2 cellular contexts compared by ENCODE assay signal in the genomic region with DNA sequence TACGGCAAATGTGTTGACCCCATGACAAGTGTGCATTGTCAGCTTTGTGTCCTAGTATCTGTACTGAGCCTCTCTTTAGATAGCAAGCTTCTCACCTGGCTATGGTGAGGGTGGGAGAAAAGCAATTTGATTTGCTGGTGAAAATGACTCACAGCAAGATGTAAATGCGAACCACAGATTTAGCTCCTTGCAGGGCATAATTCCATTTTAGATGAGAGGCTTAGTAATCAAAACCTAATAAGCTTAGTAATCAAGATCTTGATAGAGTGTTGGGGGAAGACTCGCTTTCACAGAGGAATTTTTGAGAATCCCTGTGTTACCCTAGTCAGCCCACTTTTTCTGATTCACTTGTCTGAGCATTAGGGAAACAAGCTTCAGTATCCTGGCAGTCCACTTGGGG.
TF ChIP-seq lines count a peak whose summit lies in the region.

No MANE protein-coding gene starts in this region.

TF ChIP-seq in SK-N-SH, 30 proteins besides CTCF, POLR2A, EP300 and RAD21 (continued from another document):
- TF ChIP-seq, protein P1, sequence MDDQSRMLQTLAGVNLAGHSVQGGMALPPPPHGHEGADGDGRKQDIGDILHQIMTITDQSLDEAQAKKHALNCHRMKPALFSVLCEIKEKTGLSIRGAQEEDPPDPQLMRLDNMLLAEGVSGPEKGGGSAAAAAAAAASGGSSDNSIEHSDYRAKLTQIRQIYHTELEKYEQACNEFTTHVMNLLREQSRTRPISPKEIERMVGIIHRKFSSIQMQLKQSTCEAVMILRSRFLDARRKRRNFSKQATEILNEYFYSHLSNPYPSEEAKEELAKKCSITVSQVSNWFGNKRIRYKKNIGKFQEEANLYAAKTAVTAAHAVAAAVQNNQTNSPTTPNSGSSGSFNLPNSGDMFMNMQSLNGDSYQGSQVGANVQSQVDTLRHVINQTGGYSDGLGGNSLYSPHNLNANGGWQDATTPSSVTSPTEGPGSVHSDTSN (IDR thresholded peaks at IDR 0.05), result no peak
- TF ChIP-seq RXRA (IDR thresholded peaks at IDR 0.05; ENCODE audit: borderline replicate concordance, low read depth), result no peak
- TF ChIP-seq RFX5 (IDR thresholded peaks at IDR 0.05; ENCODE audit: low read length), result no peak
- TF ChIP-seq, protein P2, sequence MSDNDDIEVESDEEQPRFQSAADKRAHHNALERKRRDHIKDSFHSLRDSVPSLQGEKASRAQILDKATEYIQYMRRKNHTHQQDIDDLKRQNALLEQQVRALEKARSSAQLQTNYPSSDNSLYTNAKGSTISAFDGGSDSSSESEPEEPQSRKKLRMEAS (IDR thresholded peaks at IDR 0.05; ENCODE audit: low read depth), result no peak
- no peak for TF ChIP-seq SMC3 (IDR thresholded peaks at IDR 0.05; ENCODE audit: low read depth, low read length)
- no peak for TF ChIP-seq EZH2phosphoT487 (IDR thresholded peaks at IDR 0.05; ENCODE audit: borderline replicate concordance, low read depth)

TF ChIP-seq in SK-N-SH treated with all-trans-retinoic acid at 6 μM for 48 hours, 23 proteins besides CTCF, POLR2A, EP300 and RAD21 (continued from another document):
- TF ChIP-seq, protein P3, sequence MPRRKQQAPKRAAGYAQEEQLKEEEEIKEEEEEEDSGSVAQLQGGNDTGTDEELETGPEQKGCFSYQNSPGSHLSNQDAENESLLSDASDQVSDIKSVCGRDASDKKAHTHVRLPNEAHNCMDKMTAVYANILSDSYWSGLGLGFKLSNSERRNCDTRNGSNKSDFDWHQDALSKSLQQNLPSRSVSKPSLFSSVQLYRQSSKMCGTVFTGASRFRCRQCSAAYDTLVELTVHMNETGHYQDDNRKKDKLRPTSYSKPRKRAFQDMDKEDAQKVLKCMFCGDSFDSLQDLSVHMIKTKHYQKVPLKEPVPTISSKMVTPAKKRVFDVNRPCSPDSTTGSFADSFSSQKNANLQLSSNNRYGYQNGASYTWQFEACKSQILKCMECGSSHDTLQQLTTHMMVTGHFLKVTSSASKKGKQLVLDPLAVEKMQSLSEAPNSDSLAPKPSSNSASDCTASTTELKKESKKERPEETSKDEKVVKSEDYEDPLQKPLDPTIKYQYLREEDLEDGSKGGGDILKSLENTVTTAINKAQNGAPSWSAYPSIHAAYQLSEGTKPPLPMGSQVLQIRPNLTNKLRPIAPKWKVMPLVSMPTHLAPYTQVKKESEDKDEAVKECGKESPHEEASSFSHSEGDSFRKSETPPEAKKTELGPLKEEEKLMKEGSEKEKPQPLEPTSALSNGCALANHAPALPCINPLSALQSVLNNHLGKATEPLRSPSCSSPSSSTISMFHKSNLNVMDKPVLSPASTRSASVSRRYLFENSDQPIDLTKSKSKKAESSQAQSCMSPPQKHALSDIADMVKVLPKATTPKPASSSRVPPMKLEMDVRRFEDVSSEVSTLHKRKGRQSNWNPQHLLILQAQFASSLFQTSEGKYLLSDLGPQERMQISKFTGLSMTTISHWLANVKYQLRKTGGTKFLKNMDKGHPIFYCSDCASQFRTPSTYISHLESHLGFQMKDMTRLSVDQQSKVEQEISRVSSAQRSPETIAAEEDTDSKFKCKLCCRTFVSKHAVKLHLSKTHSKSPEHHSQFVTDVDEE (CRISPR knock-in tag; IDR thresholded peaks at IDR 0.05), result no peak
- TF ChIP-seq ARNTL (CRISPR knock-in tag; IDR thresholded peaks at IDR 0.05; ENCODE audit: borderline replicate concordance, low read depth), result no peak
- no peak for TF ChIP-seq ESRRG (CRISPR knock-in tag; IDR thresholded peaks at IDR 0.05)
- no peak for TF ChIP-seq ZFP3 (CRISPR knock-in tag; IDR thresholded peaks at IDR 0.05)
- no peak for TF ChIP-seq TCF4 (CRISPR knock-in tag; IDR thresholded peaks at IDR 0.05; ENCODE audit: borderline replicate concordance)
- TF ChIP-seq CSDC2 (CRISPR knock-in tag; IDR thresholded peaks at IDR 0.05), result no peak
- TF ChIP-seq ZNF70 (CRISPR knock-in tag; IDR thresholded peaks at IDR 0.05), result no peak
- TF ChIP-seq, protein P4, sequence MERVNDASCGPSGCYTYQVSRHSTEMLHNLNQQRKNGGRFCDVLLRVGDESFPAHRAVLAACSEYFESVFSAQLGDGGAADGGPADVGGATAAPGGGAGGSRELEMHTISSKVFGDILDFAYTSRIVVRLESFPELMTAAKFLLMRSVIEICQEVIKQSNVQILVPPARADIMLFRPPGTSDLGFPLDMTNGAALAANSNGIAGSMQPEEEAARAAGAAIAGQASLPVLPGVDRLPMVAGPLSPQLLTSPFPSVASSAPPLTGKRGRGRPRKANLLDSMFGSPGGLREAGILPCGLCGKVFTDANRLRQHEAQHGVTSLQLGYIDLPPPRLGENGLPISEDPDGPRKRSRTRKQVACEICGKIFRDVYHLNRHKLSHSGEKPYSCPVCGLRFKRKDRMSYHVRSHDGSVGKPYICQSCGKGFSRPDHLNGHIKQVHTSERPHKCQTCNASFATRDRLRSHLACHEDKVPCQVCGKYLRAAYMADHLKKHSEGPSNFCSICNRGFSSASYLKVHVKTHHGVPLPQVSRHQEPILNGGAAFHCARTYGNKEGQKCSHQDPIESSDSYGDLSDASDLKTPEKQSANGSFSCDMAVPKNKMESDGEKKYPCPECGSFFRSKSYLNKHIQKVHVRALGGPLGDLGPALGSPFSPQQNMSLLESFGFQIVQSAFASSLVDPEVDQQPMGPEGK (CRISPR knock-in tag; IDR thresholded peaks at IDR 0.05; ENCODE audit: borderline replicate concordance), result no peak
TF ChIP-seq in SK-N-SH treated with all-trans-retinoic acid at 6 μM for 48 hours: peak in this region for 0.
